28 cellular contexts compared by ENCODE assay signal in genomic region chr6:5869261-5869660, GRCh38.
A peak's percentile ranks its signal among the peaks of the same experiment; 100 is the strongest.
DNase-seq lines count a peak whose midpoint lies in the region; ATAC-seq and TF ChIP-seq lines count a peak whose summit lies in the region.
"Had no signal": no experiment of that assay in that cellular context is flagged by ENCODE, and none has a peak within 500 bp of the region (broad histone marks: within the 10 kb centered on the region; RNA-seq: fewer than 3 reads in every experiment).

No MANE protein-coding gene starts in this region.

- no peak overlapping the region for H2AFZ ChIP-seq in DND-41 (ENCODE audit: low read depth, low read length)
- H2AFZ ChIP-seq: parathyroid adenoma had no signal

- ATAC-seq in DND-41 (ENCODE audit: insufficient read depth, low read depth): no peak
- ATAC-seq in T-cell (replicated peaks in 1 of 4): peak in 3 of 4 experiments; percentile 37 to 48 (median 41)
- ATAC-seq in heart left ventricle: no peak
- ATAC-seq: lower lobe of right lung, Panc1 had no signal

- no peak overlapping the region for H3K4me3 ChIP-seq in DND-41 (ENCODE audit: low read depth in 1 of 2, low read length in 2 of 2)
- no peak overlapping the region for H3K4me3 ChIP-seq in coronary artery
- H3K4me3 ChIP-seq in heart left ventricle: no peak overlapping the region
- H3K4me3 ChIP-seq: GM12878, lower lobe of right lung, right atrium auricular region, transverse colon had no signal

- no peaks in the 10 kb centered on the region for H3K79me2 ChIP-seq in DND-41 (ENCODE audit: insufficient read depth, low read length)
- H3K79me2 ChIP-seq: parathyroid adenoma had no signal

- peaks cover 45% of the 10 kb centered on the region for H3K4me1 ChIP-seq in DND-41 (ENCODE audit: insufficient read depth, low read length)
- H3K4me1 ChIP-seq in heart left ventricle: peaks cover 0 to 18% (median 0%) of the 10 kb centered on the region in 12 donors
- H3K4me1 ChIP-seq: lower lobe of right lung, right atrium auricular region, transverse colon had no signal

- POLR2A ChIA-PET in T-cell (lab: Charles Lee): no interaction called here

- intact Hi-C loops in activated CD4-positive, alpha-beta T cell treated with anti-CD3 and anti-CD28 coated beads, Interleukin-2, amount 10 ng/mL, durations not matched to agents 24 days and 14 days (cut with micrococcal nuclease): loop anchor here (5.0 to 10.0 kb wide), 3 partner anchors 37 to 244 kb away; no protein-coding TSS in a partner anchor
- intact Hi-C loops in heart left ventricle (cut with DNase I): no loop called here

- H3K4me3 Mint-ChIP-seq in activated CD4-positive, alpha-beta T cell treated with anti-CD3 and anti-CD28 coated beads, Interleukin-2, amount 10 ng/mL, durations not matched to agents 24 days and 14 days: peak overlapping the region; percentile 6
- H3K4me3 Mint-ChIP-seq in T-cell (peak overlapping the region; percentile 3 to 27 (median 21)), immature natural killer cell (peak overlapping the region; percentile 52 to 77 (median 66))
- H3K4me3 Mint-ChIP-seq: activated naive CD4-positive, alpha-beta T cell treated with anti-CD3 and anti-CD28 coated beads for 36 hours; H9; neural crest cell had no signal

- H3K27ac Mint-ChIP-seq in activated CD4-positive, alpha-beta T cell treated with anti-CD3 and anti-CD28 coated beads, Interleukin-2, amount 10 ng/mL, durations not matched to agents 24 days and 14 days: no peak overlapping the region
- peak overlapping the region; percentile 84 to 85 for H3K27ac Mint-ChIP-seq in T-cell
- H3K27ac Mint-ChIP-seq in immature natural killer cell: peak overlapping the region; percentile 86 to 95 (median 90)
- H3K27ac Mint-ChIP-seq: H9 had no signal

- H3K9me3 ChIP-seq in DND-41 (ENCODE audit: insufficient read depth, low read length, severe bottlenecking) (peaks cover 13% of the 10 kb centered on the region), heart left ventricle (peaks cover 0 to 28% (median 10%) of the 10 kb centered on the region in 12 donors)

- no peaks in the 10 kb centered on the region for H3K27me3 ChIP-seq in DND-41 (ENCODE audit: insufficient read depth, low read length, poor library complexity)
- H3K27me3 ChIP-seq in heart left ventricle: no peaks in the 10 kb centered on the region
- H3K27me3 ChIP-seq: right atrium auricular region, transverse colon had no signal

- H3K4me2 ChIP-seq in DND-41 (ENCODE audit: insufficient read depth, low read length): no peak overlapping the region

- no peak overlapping the region for H3K9ac ChIP-seq in DND-41 (ENCODE audit: low read depth, low read length)
- H3K9ac ChIP-seq: parathyroid adenoma had no signal

- no peaks in the 10 kb centered on the region for H4K20me1 ChIP-seq in DND-41 (ENCODE audit: insufficient read depth, low read length)

- DNase-seq in activated CD4-positive, alpha-beta T cell treated with anti-CD3 and anti-CD28 coated beads, Interleukin-2, amount 10 ng/mL, durations not matched to agents 24 days and 14 days: no peak
- no peak for DNase-seq in activated CD4-positive, alpha-beta T cell treated with anti-CD3 and anti-CD28 coated beads for 1 hour
- DNase-seq in DND-41: no peak
- DNase-seq in T-cell: no peak
- no peak for DNase-seq in immature natural killer cell
- DNase-seq in coronary artery (ENCODE audit: low spot score): no peak
- DNase-seq in heart left ventricle: no peak
- no peak for DNase-seq in stimulated activated CD4-positive, alpha-beta T cell treated with anti-CD3 and anti-CD28 coated beads, Interleukin-2, amount 100 ng/mL, for 48 hours
- DNase-seq: 8988T; activated naive CD4-positive, alpha-beta T cell treated with anti-CD3 and anti-CD28 coated beads for 36 hours; activated T-cell treated with anti-CD3 and anti-CD28 coated beads for 4 hours; caudate nucleus; COR-L47; DMS79; H9; Kasumi-1; lower lobe of right lung; NCI-H1694 treated with DMSO at 0.1 percent for 48 hours; NCI-H2171 treated with DMSO at 0.1 percent for 48 hours; NCI-H524; stimulated activated naive CD4-positive, alpha-beta T cell treated with Interleukin-2 at 50 U/mL for 16 hours; transverse colon had no signal

- TF ChIP-seq CTCF in DND-41 (IDR thresholded peaks at IDR 0.05; ENCODE audit: borderline replicate concordance, extremely low read depth, low read length, poor library complexity, severe bottlenecking) (no peak), coronary artery (IDR thresholded peaks at IDR 0.05) (no peak), heart left ventricle (IDR thresholded peaks at IDR 0.05) (no peak)

- H3K27me3 Mint-ChIP-seq in activated CD4-positive, alpha-beta T cell treated with anti-CD3 and anti-CD28 coated beads, Interleukin-2, amount 10 ng/mL, durations not matched to agents 24 days and 14 days: no peaks in the 10 kb centered on the region
- H3K27me3 Mint-ChIP-seq in T-cell (no peaks in the 10 kb centered on the region), immature natural killer cell (ENCODE audit: low read depth in 3 of 3) (peaks cover 0 to 7% (median 6%) of the 10 kb centered on the region in 3 donors)

- peaks cover 12% of the 10 kb centered on the region for H3K36me3 Mint-ChIP-seq in activated CD4-positive, alpha-beta T cell treated with anti-CD3 and anti-CD28 coated beads, Interleukin-2, amount 10 ng/mL, durations not matched to agents 24 days and 14 days (ENCODE audit: low read depth)
- H3K36me3 Mint-ChIP-seq in T-cell (peaks cover 8% of the 10 kb centered on the region), immature natural killer cell (peaks cover 6 to 10% (median 9%) of the 10 kb centered on the region in 3 donors)

- peak overlapping the region; percentile 54 for H3K27ac ChIP-seq in DND-41 (ENCODE audit: low read length)
- H3K27ac ChIP-seq in coronary artery: no peak overlapping the region
- peak overlapping the region in 1 of 12 donors; percentile 35 for H3K27ac ChIP-seq in heart left ventricle
- H3K27ac ChIP-seq: lower lobe of right lung, parathyroid adenoma, right atrium auricular region, transverse colon, VCaP had no signal

- CTCF ChIA-PET in T-cell (lab: Charles Lee): interaction anchor here (0.7 to 0.8 kb wide), 2 partner anchors 9 to 1720 kb away, joined by 4 to 5 read pairs; no protein-coding TSS in a partner anchor

- H3K36me3 ChIP-seq in DND-41 (ENCODE audit: insufficient read depth, low read length) (no peaks in the 10 kb centered on the region), heart left ventricle (no peaks in the 10 kb centered on the region)
- H3K36me3 ChIP-seq: lower lobe of right lung, right atrium auricular region, transverse colon had no signal

- peaks cover 17% of the 10 kb centered on the region for H3K9me3 Mint-ChIP-seq in activated CD4-positive, alpha-beta T cell treated with anti-CD3 and anti-CD28 coated beads, Interleukin-2, amount 10 ng/mL, durations not matched to agents 24 days and 14 days
- H3K9me3 Mint-ChIP-seq in T-cell (peaks cover 4 to 13% (median 9%) of the 10 kb centered on the region in 3 donors), immature natural killer cell (peaks cover 7 to 13% (median 10%) of the 10 kb centered on the region in 6 donors)

- TF ChIP-seq POLR2A in heart left ventricle (IDR thresholded peaks at IDR 0.05): no peak

- peaks cover 44% of the 10 kb centered on the region for H3K4me1 Mint-ChIP-seq in activated CD4-positive, alpha-beta T cell treated with anti-CD3 and anti-CD28 coated beads, Interleukin-2, amount 10 ng/mL, durations not matched to agents 24 days and 14 days
- H3K4me1 Mint-ChIP-seq in T-cell (peaks cover 54 to 65% (median 65%) of the 10 kb centered on the region in 3 donors), immature natural killer cell (peaks cover 61 to 82% of the 10 kb centered on the region in 2 donors)
- H3K4me1 Mint-ChIP-seq: H9 had no signal

Comparison
In these comparisons a context has a peak if more than half of its experiments do, and no peak if none do; other contexts are left out.
1. H3K4me3 Mint-ChIP-seq: peak in every context shown above with its lines; median percentile 66 in immature natural killer cell; 21 in T-cell; 6 in activated CD4-positive, alpha-beta T cell treated with anti-CD3 and anti-CD28 coated beads, Interleukin-2, amount 10 ng/mL, durations not matched to agents 24 days and 14 days.
2. ATAC-seq: peak in T-cell (3 of 4); none in DND-41 (single experiment) and heart left ventricle (0 of 4).